20 cellular contexts compared by ENCODE assay signal in the genomic region with DNA sequence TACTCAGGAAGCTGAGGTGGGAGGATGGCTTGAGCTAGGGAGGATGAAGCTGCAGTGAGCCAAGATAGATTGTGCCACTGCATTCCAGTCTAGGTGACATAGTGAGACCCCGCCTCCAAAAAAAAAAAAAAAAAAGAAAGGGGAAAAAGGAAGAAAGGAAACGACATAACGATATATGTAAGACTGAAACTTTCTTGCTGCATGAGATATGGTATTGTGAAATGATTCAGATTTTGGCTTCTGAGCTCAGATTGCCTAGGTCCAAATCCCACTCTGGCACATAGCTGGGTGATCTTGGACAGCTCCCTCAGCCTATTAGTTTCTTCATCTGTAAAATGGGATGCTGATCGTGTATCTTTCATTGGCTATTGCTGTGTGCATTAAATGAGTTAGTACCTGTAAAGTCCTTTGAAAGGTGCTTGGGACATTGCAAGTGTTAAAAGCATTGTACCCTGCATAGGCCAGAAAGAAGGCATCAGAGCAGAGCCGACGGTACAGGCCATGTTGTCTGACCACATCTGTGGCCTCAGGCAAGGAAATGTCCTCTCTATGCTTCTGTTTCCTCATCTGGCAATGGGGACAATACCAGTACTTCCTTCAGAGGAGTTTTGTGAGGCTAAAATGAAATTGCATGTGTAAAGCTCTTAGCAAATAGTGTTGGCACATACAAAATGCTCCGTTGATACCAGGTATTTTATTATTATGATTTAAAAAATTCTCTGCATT. TPM values are rescaled to one million over a fixed set of nuclear protein-coding genes. Genes with fewer than 3 reads are reported as not detected.
A peak's percentile ranks its signal among the peaks of the same experiment; 100 is the strongest.
DNase-seq lines count a peak whose midpoint lies in the region; ATAC-seq, FAIRE-seq and TF ChIP-seq lines count a peak whose summit lies in the region.
"Had no signal": no experiment of that assay in that cellular context is flagged by ENCODE, and none has a peak within 500 bp of the region (broad histone marks: within the 10 kb centered on the region; RNA-seq: fewer than 3 reads in every experiment).

No MANE protein-coding gene starts in this region.

- POLR2A ChIA-PET in A549 (lab: Yijun Ruan, JAX): no interaction called here

- TF ChIP-seq POLR2A in A549 (IDR thresholded peaks at IDR 0.05; ENCODE audit: low read length): no peak
- TF ChIP-seq POLR2A in esophagus muscularis mucosa (IDR thresholded peaks at IDR 0.05; ENCODE audit: low read depth): no peak

- intact Hi-C loops in esophagus muscularis mucosa (cut with DNase I): no loop called here

- H3K79me2 ChIP-seq in GM23338 (replicated peaks; ENCODE audit: insufficient read depth) (no peaks in the 10 kb centered on the region), OCI-LY3 (ENCODE audit: low read length) (no peaks in the 10 kb centered on the region)

- no peak overlapping the region for H3K4me3 Mint-ChIP-seq in GM23338
- H3K4me3 Mint-ChIP-seq: activated CD8-positive, alpha-beta memory T cell treated with anti-CD3 and anti-CD28 coated beads, Interleukin-2, amount 10 ng/mL, durations not matched to agents 7 days and 5 days had no signal

- peak overlapping the region; percentile 15; the same call in 1 of the 2 replicates for H3K27ac Mint-ChIP-seq in GM23338
- H3K27ac Mint-ChIP-seq: activated CD8-positive, alpha-beta memory T cell treated with anti-CD3 and anti-CD28 coated beads, Interleukin-2, amount 10 ng/mL, durations not matched to agents 7 days and 5 days had no signal

- H3K9me3 ChIP-seq in A549 (peaks cover 18% of the 10 kb centered on the region), OCI-LY3 (ENCODE audit: insufficient read depth, low read length) (peaks cover 4% of the 10 kb centered on the region; the same call in 1 of the 2 replicates), esophagus muscularis mucosa (no peaks in the 10 kb centered on the region)
- H3K9me3 ChIP-seq: heart left ventricle, neutrophil, thyroid gland had no signal

- H3K4me2 ChIP-seq in A549 (no peak overlapping the region), GM23338 (no peak overlapping the region), OCI-LY3 (ENCODE audit: low read length) (peak overlapping the region; percentile 61)

- no peak for DNase-seq in A549 (ENCODE audit: low read depth in 1 of 2, low spot score in 1 of 2)
- peak; percentile 24 for DNase-seq in GM23338 (ENCODE audit: low spot score)
- peak; percentile 57 for DNase-seq in esophagus muscularis mucosa (ENCODE audit: extremely low spot score)
- no peak for DNase-seq in GOT3 (lab: John Stamatoyannopoulos, UW)
- DNase-seq in cerebellar nuclear complex (lab: John Stamatoyannopoulos, UW): no peak
- DNase-seq: activated CD8-positive, alpha-beta memory T cell treated with anti-CD3 and anti-CD28 coated beads, Interleukin-2, amount 10 ng/mL, durations not matched to agents 7 days and 5 days; activated effector memory CD4-positive, alpha-beta T cell treated with Interleukin-2 at 50 U/mL for 16 hours; caudate nucleus; effector CD8-positive, alpha-beta T cell; HCEC 1CT; heart left ventricle; left ventricle myocardium superior; NCI-H187 treated with DMSO at 0.1 percent for 48 hours; NCI-H446; T-helper 9 cell; thyroid gland had no signal

- peaks cover 10% of the 10 kb centered on the region; the same call in 2 of the 3 replicates for H3K36me3 Mint-ChIP-seq in GM23338 (ENCODE audit: low read depth)

- H3K4me1 ChIP-seq in A549: peaks cover 21% of the 10 kb centered on the region
- peaks cover 14% of the 10 kb centered on the region for H3K4me1 ChIP-seq in GM23338 (ENCODE audit: insufficient read depth)
- peaks cover 33% of the 10 kb centered on the region for H3K4me1 ChIP-seq in OCI-LY3 (ENCODE audit: low read length)
- H3K4me1 ChIP-seq in esophagus muscularis mucosa: peaks cover 13 to 15% (median 15%) of the 10 kb centered on the region in 4 donors

- H3K4me3 ChIP-seq in A549 (no peak overlapping the region), GM23338 (no peak overlapping the region), OCI-LY3 (ENCODE audit: low read length) (peak overlapping the region; percentile 29; the same call in 1 of the 2 replicates), esophagus muscularis mucosa (no peak overlapping the region)
- H3K4me3 ChIP-seq: heart left ventricle, thyroid gland had no signal

- ATAC-seq in A549: no peak
- ATAC-seq in GM23338: no peak
- ATAC-seq in GM19455 (IDR thresholded peaks at IDR 0.05; ENCODE audit: unreplicated experiment): no peak
- no peak for ATAC-seq in HG02870 (IDR thresholded peaks at IDR 0.05; ENCODE audit: unreplicated experiment)
- ATAC-seq: activated CD8-positive, alpha-beta memory T cell treated with anti-CD3 and anti-CD28 coated beads, Interleukin-2, amount 10 ng/mL, durations not matched to agents 7 days and 5 days; heart left ventricle had no signal

- H2AFZ ChIP-seq in GM23338: no peak overlapping the region
- H2AFZ ChIP-seq in OCI-LY3 (ENCODE audit: low read depth, low read length): peak overlapping the region; percentile 58

- H3K27ac ChIP-seq in A549: peak overlapping the region; percentile 94; a peak in 3 of 6 replicates
- H3K27ac ChIP-seq in GM23338 (ENCODE audit: low read depth): no peak overlapping the region
- peak overlapping the region; percentile 56 for H3K27ac ChIP-seq in OCI-LY3 (ENCODE audit: low read length)
- H3K27ac ChIP-seq in esophagus muscularis mucosa (replicated peaks in 1 of 4): no peak overlapping the region
- H3K27ac ChIP-seq: neutrophil, thyroid gland had no signal

- H3K27me3 ChIP-seq in GM23338 (ENCODE audit: insufficient read depth) (no peaks in the 10 kb centered on the region), OCI-LY3 (ENCODE audit: low read depth, low read length) (no peaks in the 10 kb centered on the region), esophagus muscularis mucosa (no peaks in the 10 kb centered on the region)
- H3K27me3 ChIP-seq: heart left ventricle, neutrophil, thyroid gland had no signal

- 0 out of 2 replicates have a peak, but pooled peaks cover 5% of the 10 kb centered on the region for H3K9me2 ChIP-seq in GM23338 (ENCODE audit: insufficient read depth)

- TF ChIP-seq RAD21 in A549 (conservative IDR thresholded peaks at IDR 0.05 in 1 of 2, IDR thresholded peaks at IDR 0.05 in 1 of 2): no peak

- 80% methylated on average over 7 of the region's 7 CpGs for WGBS in A549 (ENCODE audit: missing lambda C conversion rate)
- WGBS in esophagus muscularis mucosa: 77% methylated on average over 7 of the region's 7 CpGs

- no peaks in the 10 kb centered on the region for H3F3A ChIP-seq in GM23338 (replicated peaks; ENCODE audit: low read depth)

- H3K9ac ChIP-seq in OCI-LY3 (ENCODE audit: low read length): peak overlapping the region; percentile 8; the same call in 1 of the 2 replicates

- TF ChIP-seq EP300 in A549 (IDR thresholded peaks at IDR 0.05) (no peak), esophagus muscularis mucosa (IDR thresholded peaks at IDR 0.05) (no peak)

- CTCF ChIA-PET in A549 (lab: Yijun Ruan, JAX): interaction anchor here (0.7 kb wide), 1 partner anchor 33 kb away, joined by 3 read pairs; a partner anchor contains a TSS

- peaks cover 3% of the 10 kb centered on the region for H3K9me3 Mint-ChIP-seq in GM23338

- no peak for TF ChIP-seq CTCF in A549 (IDR thresholded peaks at IDR 0.05)
- no peak for TF ChIP-seq CTCF in GM23338 (conservative IDR thresholded peaks at IDR 0.05; ENCODE audit: low read depth in 2 of 2)
- no peak for TF ChIP-seq CTCF in OCI-LY3 (IDR thresholded peaks at IDR 0.05; ENCODE audit: low read depth, low read length)
- TF ChIP-seq CTCF in esophagus muscularis mucosa (IDR thresholded peaks at IDR 0.05): no peak

- H3K36me3 ChIP-seq in GM23338 (ENCODE audit: insufficient read depth): no peaks in the 10 kb centered on the region; the same call in 1 of the 2 replicates
- H3K36me3 ChIP-seq in OCI-LY3 (replicated peaks; ENCODE audit: low read depth, low read length): peaks cover 3% of the 10 kb centered on the region
- no peaks in the 10 kb centered on the region for H3K36me3 ChIP-seq in esophagus muscularis mucosa
- H3K36me3 ChIP-seq: heart left ventricle, neutrophil, thyroid gland had no signal

- FAIRE-seq in A549 (lab: Jason Lieb, UNC): no peak

- peaks cover 35% of the 10 kb centered on the region for H3K4me1 Mint-ChIP-seq in GM23338

- H4K20me1 ChIP-seq in GM23338 (replicated peaks; ENCODE audit: insufficient read depth) (no peaks in the 10 kb centered on the region), OCI-LY3 (ENCODE audit: insufficient read depth, low read length) (no peaks in the 10 kb centered on the region)

- peaks cover 15% of the 10 kb centered on the region for H3K27me3 Mint-ChIP-seq in GM23338 (ENCODE audit: insufficient read depth, low read depth, poor library complexity)

TF ChIP-seq in A549, 52 proteins besides CTCF, POLR2A, EP300 and RAD21 (continues in another document):
- no peak for TF ChIP-seq SMC3 (IDR thresholded peaks at IDR 0.05)
- no peak for TF ChIP-seq CHD4 (IDR thresholded peaks at IDR 0.05; ENCODE audit: borderline replicate concordance)
- TF ChIP-seq TFCP2L1 (CRISPR knock-in tag; IDR thresholded peaks at IDR 0.05): no peak
- no peak for TF ChIP-seq BHLHE40 (IDR thresholded peaks at IDR 0.05; ENCODE audit: low read depth, low read length)
- no peak for TF ChIP-seq NR3C1 (IDR thresholded peaks at IDR 0.05)

TF ChIP-seq in GM23338, 12 proteins besides CTCF, POLR2A, EP300 and RAD21 (continues in another document):
- TF ChIP-seq ZNF114 (CRISPR knock-in tag; IDR thresholded peaks at IDR 0.05): no peak

RNA-seq across cellular contexts. Expression of a gene that starts 32.6 kb away (rescaled TPM):
- polyA plus RNA-seq in A549 (2011; rRNA removed) (6.0 and 6.8 TPM in 2 replicates), A549 (2017; fragmentation: RNase III; extraction: RNeasy Plus Mini Kit Qiagen cat#74134 plus additional on column Dnase treatment) (2.0 to 2.5 TPM (median 2.1 TPM) in 3 replicates), GM23338 (2016; fragmentation: Nextera tagmentation; extraction: Ambion mirVana) (0.16 and 0.21 TPM in 2 replicates)
- polyA plus RNA-seq in A549 (2012; cell fraction: cytosol; rRNA removed): 1.3 and 1.9 TPM in 2 replicates
- polyA plus RNA-seq in A549 (2012; cell fraction: nucleus; rRNA removed): 2.0 and 2.5 TPM in 2 replicates
- polyA minus RNA-seq in A549 (2011; rRNA and poly(A)+ RNA removed): 2.4 and 2.5 TPM in 2 replicates
- total RNA-seq in GM23338 (2014; rRNA removed; shearing (Covaris generic)): 0.28 and 0.39 TPM in 2 replicates
- total RNA-seq in esophagus muscularis mucosa: 10 to 100 TPM in 3 of 4 donors, 1 to 10 TPM in 1; 9.4 to 14.0 (median 10.6) TPM

Comparison
In these comparisons a context has a peak if more than half of its experiments do, and no peak if none do; other contexts are left out.
1. DNase-seq: peak in GM23338 (single experiment) and esophagus muscularis mucosa (single experiment); none in A549 (0 of 2), GOT3 (single experiment) and cerebellar nuclear complex (0 of 2).
2. H3K27ac ChIP-seq: peak in A549 (2 of 2) and OCI-LY3 (single experiment); none in GM23338 (single experiment) and esophagus muscularis mucosa (0 of 4).